In genomic region chr6:151325075-151326050, GRCh38 we compare ENCODE assay signal across 8 cellular contexts.
DNase-seq lines count a peak whose midpoint lies in the region; ATAC-seq and TF ChIP-seq lines count a peak whose summit lies in the region.

No MANE protein-coding gene starts in this region.

- H3K27me3 ChIP-seq in A673 (replicated peaks; ENCODE audit: insufficient read depth, low read depth, low read length, poor library complexity), result no peaks in the 10 kb centered on the region

- H3K36me3 Mint-ChIP-seq in chondrocyte (ENCODE audit: low read depth), result peaks cover 3% of the 10 kb centered on the region
- H3K36me3 Mint-ChIP-seq in stimulated activated naive B cell treated with anti-CD40 and anti-IgM and Interleukin-4, amounts not matched to agents 10 μg/mL and 1 μg/mL and 100 μg/mL, for 72 hours, result peaks cover 3 to 4% of the 10 kb centered on the region in 2 donors

- no peaks in the 10 kb centered on the region for H3K9me3 ChIP-seq in A673 (ENCODE audit: low read depth, low read length, poor library complexity, severe bottlenecking)

- DNase-seq in A673 (ENCODE audit: low spot score) (peak; percentile 58), HCEC 1CT (peak; percentile 78), SW 1271 (lab: John Stamatoyannopoulos, UW) (peak; percentile 39 to 72), chondrocyte (ENCODE audit: low spot score) (no peak), kidney glomerular epithelial cell (lab: John Stamatoyannopoulos, UW) (peak; percentile 54), germinal center (ENCODE audit: low spot score) (no peak)
- DNase-seq in stimulated activated naive B cell treated with anti-CD40 and anti-IgM and Interleukin-4, amounts not matched to agents 10 μg/mL and 1 μg/mL and 100 μg/mL, for 72 hours, result no peak

- peaks cover 3% of the 10 kb centered on the region for H3K9me3 Mint-ChIP-seq in chondrocyte (ENCODE audit: low read depth)
- no peaks in the 10 kb centered on the region for H3K9me3 Mint-ChIP-seq in stimulated activated naive B cell treated with anti-CD40 and anti-IgM and Interleukin-4, amounts not matched to agents 10 μg/mL and 1 μg/mL and 100 μg/mL, for 72 hours

- H3K27ac Mint-ChIP-seq in chondrocyte (ENCODE audit: unreplicated experiment), result peak overlapping the region; percentile 70
- peak overlapping the region; percentile 47 for H3K27ac Mint-ChIP-seq in stimulated activated naive B cell treated with anti-CD40 and anti-IgM and Interleukin-4, amounts not matched to agents 10 μg/mL and 1 μg/mL and 100 μg/mL, for 72 hours

- intact Hi-C loops in A673 (cut with micrococcal nuclease; ENCODE audit: unreplicated experiment), result loop anchor here (2.0 kb wide), 2 partner anchors 85 to 311 kb away; no protein-coding TSS in a partner anchor

- H3K27ac ChIP-seq in A673 (ENCODE audit: low read depth, low read length, poor library complexity, severe bottlenecking), result peak overlapping the region; percentile 75

- peak; percentile 64 to 68 for ATAC-seq in stimulated activated naive B cell treated with anti-CD40 and anti-IgM and Interleukin-4, amounts not matched to agents 10 μg/mL and 1 μg/mL and 100 μg/mL, for 72 hours (replicated peaks)
- ATAC-seq in GM18502 (IDR thresholded peaks at IDR 0.05; ENCODE audit: poor library complexity, unreplicated experiment), result no peak

- peaks cover 38% of the 10 kb centered on the region for H3K4me1 ChIP-seq in A673 (ENCODE audit: insufficient read depth, low read length, poor library complexity, severe bottlenecking)

- no peaks in the 10 kb centered on the region for H3K27me3 Mint-ChIP-seq in chondrocyte (ENCODE audit: low read depth)
- peaks cover 12 to 23% of the 10 kb centered on the region in 2 donors for H3K27me3 Mint-ChIP-seq in stimulated activated naive B cell treated with anti-CD40 and anti-IgM and Interleukin-4, amounts not matched to agents 10 μg/mL and 1 μg/mL and 100 μg/mL, for 72 hours

- no peak for TF ChIP-seq CTCF in A673 (conservative IDR thresholded peaks at IDR 0.05; ENCODE audit: low read depth, low read length)
- no peak for TF ChIP-seq CTCF in chondrocyte (IDR thresholded peaks at IDR 0.05)

- H3K36me3 ChIP-seq in A673 (ENCODE audit: insufficient read depth, low read length, poor library complexity, severe bottlenecking), result no peaks in the 10 kb centered on the region

- H3K4me3 ChIP-seq in A673 (ENCODE audit: low read depth, low read length, poor library complexity, severe bottlenecking), result peak overlapping the region; percentile 74

- H3K4me1 Mint-ChIP-seq in chondrocyte (ENCODE audit: low read depth), result peaks cover 67% of the 10 kb centered on the region
- H3K4me1 Mint-ChIP-seq in stimulated activated naive B cell treated with anti-CD40 and anti-IgM and Interleukin-4, amounts not matched to agents 10 μg/mL and 1 μg/mL and 100 μg/mL, for 72 hours, result peaks cover 19 to 29% of the 10 kb centered on the region in 2 donors

- H3K4me3 Mint-ChIP-seq in chondrocyte (ENCODE audit: unreplicated experiment), result peak overlapping the region; percentile 79
- peak overlapping the region; percentile 79 for H3K4me3 Mint-ChIP-seq in stimulated activated naive B cell treated with anti-CD40 and anti-IgM and Interleukin-4, amounts not matched to agents 10 μg/mL and 1 μg/mL and 100 μg/mL, for 72 hours

- no TSS peak for BruUV-seq in A673 (replicated peaks; lab: Mats Ljungman, UMichigan)

- CTCF ChIA-PET in A673 (lab: Charles Lee), result interaction anchor here (0.6 to 3.6 kb wide), 7 partner anchors 9 to 508 kb away, joined by 3 to 54 read pairs (median 8); no protein-coding TSS in a partner anchor

- POLR2A ChIA-PET in A673 (lab: Charles Lee; ENCODE audit: low non-redundant PET), result no interaction called here

Comparison
In these comparisons a context has a peak if more than half of its experiments do, and no peak if none do; other contexts are left out.
1. DNase-seq: peak in A673 (single experiment), HCEC 1CT (single experiment), SW 1271 (2 of 2) and kidney glomerular epithelial cell (single experiment); none in chondrocyte (single experiment), stimulated activated naive B cell treated with anti-CD40 and anti-IgM and Interleukin-4, amounts not matched to agents 10 μg/mL and 1 μg/mL and 100 μg/mL, for 72 hours (single experiment) and germinal center (single experiment).